Comparison of ENCODE assay signal across 16 cellular contexts in the genomic region with DNA sequence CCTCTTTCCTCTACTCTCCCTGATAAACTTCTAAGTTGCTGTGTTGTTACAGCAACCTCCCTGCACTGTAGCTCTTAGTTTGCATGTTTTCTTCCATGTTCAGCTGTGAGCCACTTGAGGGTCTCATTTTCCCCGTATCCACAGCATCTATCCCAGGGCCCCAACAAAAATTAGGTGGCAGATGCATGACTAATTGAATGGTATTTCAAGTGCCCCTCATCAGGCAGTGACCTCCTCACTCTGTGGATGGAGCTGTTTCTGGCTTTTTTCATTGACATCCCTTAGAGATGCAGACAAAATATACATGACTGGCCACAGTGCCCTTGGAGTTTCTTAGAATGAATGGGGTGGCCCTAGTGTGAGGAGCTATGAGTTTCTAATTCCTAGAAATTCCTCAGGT. TPM values are rescaled to one million over a fixed set of nuclear protein-coding genes. Genes with fewer than 3 reads are reported as not detected.
DNase-seq lines count a peak whose midpoint lies in the region; ATAC-seq, FAIRE-seq and TF ChIP-seq lines count a peak whose summit lies in the region.
"Had no signal": no experiment of that assay in that cellular context is flagged by ENCODE, and none has a peak within 500 bp of the region (broad histone marks: within the 10 kb centered on the region; RNA-seq: fewer than 3 reads in every experiment).

No MANE protein-coding gene starts in this region.

- BruUV-seq in PC-3 (replicated peaks; lab: Mats Ljungman, UMichigan), result no TSS peak

- H3K36me3 ChIP-seq in right atrium auricular region (peaks cover 4% of the 10 kb centered on the region), esophagus muscularis mucosa (no peaks in the 10 kb centered on the region), trophoblast cell (ENCODE audit: control insufficient read depth in 1 of 2, insufficient read depth in 2 of 2, low read length in 2 of 2) (no peaks in the 10 kb centered on the region), PC-3 (ENCODE audit: low read depth, low read length) (no peaks in the 10 kb centered on the region)
- H3K36me3 ChIP-seq: BE2C had no signal

- intact Hi-C loops in left cardiac atrium (cut with DNase I), result loop anchor here in 1 of 2 donors (2.0 to 5.0 kb wide), 2 partner anchors 48 to 156 kb away; no protein-coding TSS in a partner anchor
- intact Hi-C loops in esophagus muscularis mucosa (cut with DNase I), result loop anchor here (10.0 kb wide), 1 partner anchor 630 kb away; no protein-coding TSS in a partner anchor
- intact Hi-C loops in PC-3 (cut with micrococcal nuclease), result loop anchor here (2.0 kb wide), 1 partner anchor 48 kb away; no protein-coding TSS in a partner anchor

- no peak overlapping the region for H2BK12ac ChIP-seq in trophoblast cell (ENCODE audit: low read length)

- TF ChIP-seq CTCF in right atrium auricular region (IDR thresholded peaks at IDR 0.05), result no peak
- no peak for TF ChIP-seq CTCF in esophagus muscularis mucosa (IDR thresholded peaks at IDR 0.05)
- no peak for TF ChIP-seq CTCF in PC-3 (conservative IDR thresholded peaks at IDR 0.05; ENCODE audit: low read depth, low read length)

- no peak overlapping the region for H3K23ac ChIP-seq in trophoblast cell (ENCODE audit: low read length)

- ATAC-seq in left cardiac atrium (no peak), T-helper 17 cell (no peak), PC-3 (no peak)

- WGBS in esophagus muscularis mucosa, result 53% methylated on average over 1 of the region's 1 CpG
- no CpG with 5 or more reads among the region's 1 CpG for WGBS in trophoblast cell (ENCODE audit: extremely low coverage, insufficient coverage, insufficient read length)

- H3K79me2 ChIP-seq in trophoblast cell (ENCODE audit: control insufficient read depth, insufficient read depth, low read length, poor library complexity) (no peaks in the 10 kb centered on the region), PC-3 (ENCODE audit: low read length) (no peaks in the 10 kb centered on the region)

- no peak for TF ChIP-seq POLR2A in esophagus muscularis mucosa (IDR thresholded peaks at IDR 0.05; ENCODE audit: low read depth)

- peak; percentile 13 for FAIRE-seq in urothelium cell line (lab: Jason Lieb, UNC)
- FAIRE-seq: RCC 7860 had no signal

- peak overlapping the region; percentile 23 for H2BK5ac ChIP-seq in trophoblast cell (ENCODE audit: low read depth, low read length, poor library complexity)

- CTCF ChIA-PET in PC-3 (lab: Charles Lee), result interaction anchor here (0.6 to 2.4 kb wide), 7 partner anchors 48 to 169 kb away, joined by 4 to 22 read pairs (median 6); no protein-coding TSS in a partner anchor

- H3K79me1 ChIP-seq in trophoblast cell (ENCODE audit: low read length), result peaks cover 5% of the 10 kb centered on the region

- H3K4me3 ChIP-seq in right atrium auricular region, result peak overlapping the region; percentile 10 to 62
- H3K4me3 ChIP-seq in esophagus muscularis mucosa, result no peak overlapping the region
- H3K4me3 ChIP-seq in trophoblast cell (ENCODE audit: low read depth, low read length), result no peak overlapping the region
- H3K4me3 ChIP-seq in PC-3 (ENCODE audit: low read length), result no peak overlapping the region

- H3K9ac ChIP-seq in trophoblast cell (ENCODE audit: low read length) (no peak overlapping the region), PC-3 (ENCODE audit: low read length) (no peak overlapping the region)

- no peak overlapping the region for H2BK120ac ChIP-seq in trophoblast cell (ENCODE audit: insufficient read depth, low read length, poor library complexity)

- no peak overlapping the region for H2AK5ac ChIP-seq in trophoblast cell (ENCODE audit: low read length)

- H3K14ac ChIP-seq in trophoblast cell (ENCODE audit: low read length), result no peak overlapping the region

- H3K27ac Mint-ChIP-seq in T-helper 17 cell, result no peak overlapping the region

- H4K8ac ChIP-seq in trophoblast cell (ENCODE audit: low read depth, low read length), result no peak overlapping the region

- H3F3A ChIP-seq in PC-3 (ENCODE audit: low read length, unreplicated experiment), result no peaks in the 10 kb centered on the region

- no peaks in the 10 kb centered on the region for H3K9me2 ChIP-seq in PC-3 (replicated peaks; ENCODE audit: low read length)

- POLR2A ChIA-PET in PC-3 (lab: Charles Lee; ENCODE audit: unreplicated experiment), result no interaction called here

- H4K20me1 ChIP-seq in PC-3 (ENCODE audit: low read length), result no peaks in the 10 kb centered on the region

- no peak overlapping the region for H3K4me3 Mint-ChIP-seq in T-helper 17 cell

- no peak overlapping the region for H4K91ac ChIP-seq in trophoblast cell (ENCODE audit: low read depth, low read length)

- H3K27me3 ChIP-seq in right atrium auricular region (no peaks in the 10 kb centered on the region), esophagus muscularis mucosa (no peaks in the 10 kb centered on the region), trophoblast cell (ENCODE audit: insufficient read depth, low read length) (no peaks in the 10 kb centered on the region), PC-3 (ENCODE audit: low read length) (no peaks in the 10 kb centered on the region)
- H3K27me3 ChIP-seq: BE2C had no signal

- no peak overlapping the region for H3K4ac ChIP-seq in trophoblast cell (ENCODE audit: low read depth, low read length)

- H3K27ac ChIP-seq in right atrium auricular region (peak overlapping the region; percentile 84 to 90), esophagus muscularis mucosa (replicated peaks in 1 of 4) (peak overlapping the region; percentile 19 to 86 (median 52)), trophoblast cell (ENCODE audit: low read depth, low read length) (no peak overlapping the region), PC-3 (ENCODE audit: low read length) (no peak overlapping the region)

- H3K4me2 ChIP-seq in trophoblast cell (ENCODE audit: low read length) (no peak overlapping the region), PC-3 (ENCODE audit: low read length) (no peak overlapping the region)

- no peak overlapping the region for H3K18ac ChIP-seq in trophoblast cell (ENCODE audit: low read length)

- peaks cover 32% of the 10 kb centered on the region for H3K27me3 Mint-ChIP-seq in T-helper 17 cell

- H3K9me3 ChIP-seq in right atrium auricular region (no peaks in the 10 kb centered on the region), esophagus muscularis mucosa (no peaks in the 10 kb centered on the region), trophoblast cell (ENCODE audit: insufficient read depth, low read depth, low read length) (no peaks in the 10 kb centered on the region), T-helper 17 cell (ENCODE audit: control insufficient read depth, low read length, poor library complexity, severe bottlenecking) (no peaks in the 10 kb centered on the region), PC-3 (ENCODE audit: low read length) (no peaks in the 10 kb centered on the region)
- H3K9me3 ChIP-seq: BE2C had no signal

- TF ChIP-seq EP300 in esophagus muscularis mucosa (IDR thresholded peaks at IDR 0.05), result no peak

- peaks cover 3% of the 10 kb centered on the region for H3K36me3 Mint-ChIP-seq in T-helper 17 cell (ENCODE audit: low read depth)

- H3K4me1 ChIP-seq in right atrium auricular region (peaks cover 0 to 24% of the 10 kb centered on the region in 2 donors), esophagus muscularis mucosa (peaks cover 21 to 53% (median 36%) of the 10 kb centered on the region in 4 donors), trophoblast cell (ENCODE audit: control insufficient read depth in 1 of 2, insufficient read depth in 2 of 2, low read length in 2 of 2) (peaks cover 2 to 8% of the 10 kb centered on the region in 2 experiments), PC-3 (ENCODE audit: insufficient read depth, low read length) (no peaks in the 10 kb centered on the region)
- H3K4me1 ChIP-seq: BE2C had no signal

- H3K4me1 Mint-ChIP-seq in T-helper 17 cell, result peaks cover 2% of the 10 kb centered on the region

- DNase-seq in right atrium auricular region (ENCODE audit: low spot score) (no peak), left cardiac atrium (no peak), esophagus muscularis mucosa (ENCODE audit: extremely low spot score) (peak; percentile 39), trophoblast cell (no peak), urothelium cell line (ENCODE audit: low spot score) (no peak), activated gamma-delta T cell treated with Interleukin-2 at 50 U/mL for 16 hours (no peak), T-helper 17 cell (no peak), PC-3 (no peak)
- DNase-seq: GF-D8, Karpas-422, NCI-H1417 treated with DMSO at 0.1 percent for 48 hours, NCI-H510A had no signal

- no peak overlapping the region for H4K12ac ChIP-seq in trophoblast cell (ENCODE audit: low read depth, low read length)

- H2AFZ ChIP-seq in trophoblast cell (ENCODE audit: insufficient read depth, low read length, poor library complexity), result no peak overlapping the region
- H2AFZ ChIP-seq in PC-3 (ENCODE audit: low read length), result no peak overlapping the region

RNA-seq across cellular contexts. Expression of a gene that starts 3.4 kb away (rescaled TPM):
- 1,000 to 10,000 TPM in 1 of 2 donors, 100 to 1,000 TPM in 1; 673 to 1,066 TPM for total RNA-seq in right atrium auricular region
- 100 to 1,000 TPM; 603 to 715 TPM for total RNA-seq in left cardiac atrium
- 100 to 1,000 TPM in 3 of 4 donors, 10 to 100 TPM in 1; 95.6 to 138 (median 108) TPM for total RNA-seq in esophagus muscularis mucosa
- polyA plus RNA-seq in trophoblast cell (2013), result 4.9 TPM in 2 replicates
- not detected for total RNA-seq in T-helper 17 cell
- total RNA-seq in PC-3 (2014; rRNA removed), result 0.17 TPM in 1 of 2 replicates, not detected in the other
- total RNA-seq: H4, M059J had no signal

Comparison
In these comparisons a context has a peak if more than half of its experiments do, and no peak if none do; other contexts are left out.
1. H3K27ac ChIP-seq: peak in right atrium auricular region (2 of 2) and esophagus muscularis mucosa (4 of 4); none in trophoblast cell (single experiment) and PC-3 (single experiment).
2. H3K4me3 ChIP-seq: peak in right atrium auricular region (2 of 2); none in esophagus muscularis mucosa (0 of 4), trophoblast cell (single experiment) and PC-3 (single experiment).
3. RNA of a gene that starts 3.4 kb away (total RNA-seq): 673 to 1,066 TPM in right atrium auricular region, 603 to 715 TPM in left cardiac atrium and 95.6 to 138 TPM in esophagus muscularis mucosa; not detected in T-helper 17 cell and 0.17 TPM in PC-3; every median in the first group is over 10 times any median in the second.